ENCODE assay signal across 9 cellular contexts in the genomic region with DNA sequence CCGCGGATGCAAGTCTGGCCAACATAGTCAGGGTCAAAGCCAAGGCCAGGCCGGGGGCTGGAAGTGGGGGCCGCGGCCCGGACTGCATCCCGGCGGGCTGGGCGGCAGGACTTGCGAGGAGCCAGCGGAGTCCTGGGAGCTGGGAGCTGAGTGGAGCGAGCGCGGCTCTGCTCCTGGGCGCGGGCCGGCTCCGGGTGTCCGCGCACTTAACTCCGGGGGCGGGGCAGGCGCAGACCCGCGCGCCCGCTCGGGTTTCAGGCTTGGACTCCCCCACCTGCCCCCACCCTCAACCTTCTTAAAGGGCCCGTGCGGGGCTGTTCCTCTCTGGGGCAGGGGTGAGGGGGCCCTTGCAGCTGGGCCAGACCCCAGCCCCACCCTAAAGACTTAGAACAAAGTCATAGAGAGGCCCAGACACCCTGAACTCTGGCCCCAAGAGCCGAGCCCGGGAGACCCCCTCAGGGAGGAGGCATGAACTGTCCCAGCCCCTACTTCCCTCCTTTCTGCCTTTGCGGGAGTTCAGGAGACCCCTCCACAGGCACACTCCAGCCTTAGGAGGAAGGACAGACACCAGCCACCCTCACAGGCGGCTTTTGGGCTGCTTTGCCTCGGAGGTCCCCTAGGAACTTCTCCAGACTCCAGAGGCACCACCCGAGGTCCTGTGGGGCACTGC. TPM values are rescaled to one million over a fixed set of nuclear protein-coding genes. Genes with fewer than 3 reads are reported as not detected.
DNase-seq lines count a peak whose midpoint lies in the region; ATAC-seq and TF ChIP-seq lines count a peak whose summit lies in the region.
"Had no signal": no experiment of that assay in that cellular context is flagged by ENCODE, and none has a peak within 500 bp of the region (broad histone marks: within the 10 kb centered on the region; RNA-seq: fewer than 3 reads in every experiment).

A gene with protein sequence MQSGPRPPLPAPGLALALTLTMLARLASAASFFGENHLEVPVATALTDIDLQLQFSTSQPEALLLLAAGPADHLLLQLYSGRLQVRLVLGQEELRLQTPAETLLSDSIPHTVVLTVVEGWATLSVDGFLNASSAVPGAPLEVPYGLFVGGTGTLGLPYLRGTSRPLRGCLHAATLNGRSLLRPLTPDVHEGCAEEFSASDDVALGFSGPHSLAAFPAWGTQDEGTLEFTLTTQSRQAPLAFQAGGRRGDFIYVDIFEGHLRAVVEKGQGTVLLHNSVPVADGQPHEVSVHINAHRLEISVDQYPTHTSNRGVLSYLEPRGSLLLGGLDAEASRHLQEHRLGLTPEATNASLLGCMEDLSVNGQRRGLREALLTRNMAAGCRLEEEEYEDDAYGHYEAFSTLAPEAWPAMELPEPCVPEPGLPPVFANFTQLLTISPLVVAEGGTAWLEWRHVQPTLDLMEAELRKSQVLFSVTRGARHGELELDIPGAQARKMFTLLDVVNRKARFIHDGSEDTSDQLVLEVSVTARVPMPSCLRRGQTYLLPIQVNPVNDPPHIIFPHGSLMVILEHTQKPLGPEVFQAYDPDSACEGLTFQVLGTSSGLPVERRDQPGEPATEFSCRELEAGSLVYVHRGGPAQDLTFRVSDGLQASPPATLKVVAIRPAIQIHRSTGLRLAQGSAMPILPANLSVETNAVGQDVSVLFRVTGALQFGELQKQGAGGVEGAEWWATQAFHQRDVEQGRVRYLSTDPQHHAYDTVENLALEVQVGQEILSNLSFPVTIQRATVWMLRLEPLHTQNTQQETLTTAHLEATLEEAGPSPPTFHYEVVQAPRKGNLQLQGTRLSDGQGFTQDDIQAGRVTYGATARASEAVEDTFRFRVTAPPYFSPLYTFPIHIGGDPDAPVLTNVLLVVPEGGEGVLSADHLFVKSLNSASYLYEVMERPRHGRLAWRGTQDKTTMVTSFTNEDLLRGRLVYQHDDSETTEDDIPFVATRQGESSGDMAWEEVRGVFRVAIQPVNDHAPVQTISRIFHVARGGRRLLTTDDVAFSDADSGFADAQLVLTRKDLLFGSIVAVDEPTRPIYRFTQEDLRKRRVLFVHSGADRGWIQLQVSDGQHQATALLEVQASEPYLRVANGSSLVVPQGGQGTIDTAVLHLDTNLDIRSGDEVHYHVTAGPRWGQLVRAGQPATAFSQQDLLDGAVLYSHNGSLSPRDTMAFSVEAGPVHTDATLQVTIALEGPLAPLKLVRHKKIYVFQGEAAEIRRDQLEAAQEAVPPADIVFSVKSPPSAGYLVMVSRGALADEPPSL (N-terminal part only) (minus strand): TSS at position 181 of the 670 bp plus-strand sequence. CDS start 93 bp downstream, at position 88.

- H2BK120ac ChIP-seq in IMR-90 (ENCODE audit: low read depth, low read length), result peak within 1 kb of the TSS; percentile 82

- peak within 1 kb of the TSS; percentile 100 for H2AK9ac ChIP-seq in IMR-90 (replicated peaks; ENCODE audit: low read depth, low read length, poor library complexity)

- H4K91ac ChIP-seq in IMR-90 (ENCODE audit: insufficient read depth, low read depth, low read length), result peak within 1 kb of the TSS; percentile 43

- H2AK5ac ChIP-seq in IMR-90 (ENCODE audit: low read depth, low read length), result peak within 1 kb of the TSS; percentile 96

- H3K27me3 Mint-ChIP-seq in natural killer cell (ENCODE audit: low read depth in 2 of 2), result peaks cover 0 to 14% of the 10 kb centered on the region in 2 donors

- H3K14ac ChIP-seq in IMR-90 (replicated peaks; ENCODE audit: low read depth, low read length), result peak within 1 kb of the TSS; percentile 83

- peak within 1 kb of the TSS; percentile 82 for H3K9ac ChIP-seq in IMR-90 (ENCODE audit: low read depth, low read length)

- dilution Hi-C loops in IMR-90 (cut with HindIII; ENCODE audit: low sequenced_read_pairs, unreplicated experiment), result no loop called here

- H4K20me1 ChIP-seq in IMR-90 (ENCODE audit: insufficient read depth, low read length), result peaks cover 8% of the 10 kb centered on the region; the same call in 1 of the 2 replicates

- H3K4me3 Mint-ChIP-seq in natural killer cell, result no peak within 1 kb of the TSS

- peaks cover 4 to 29% of the 10 kb centered on the region in 2 experiments; a peak in 2 of 4 replicates for H3K79me1 ChIP-seq in IMR-90 (ENCODE audit: low read depth in 1 of 2, low read length in 2 of 2)

- peak within 1 kb of the TSS; percentile 71 to 88; a peak in 3 of 4 replicates for H4K8ac ChIP-seq in IMR-90 (ENCODE audit: low read depth in 2 of 2, low read length in 2 of 2)

- 0% methylated on average over 20 of the region's 36 CpGs; no CpG with 5 or more reads in 1 of the 2 experiments for WGBS in IMR-90 (ENCODE audit: extremely low coverage in 2 of 2, insufficient read length in 1 of 2), 2 experiments
- WGBS in esophagus, 2 donors, result 8 to 9% methylated on average over 30 to 36 of the region's 36 CpGs

- intact Hi-C loops in IMR-90 (cut with micrococcal nuclease), result no loop called here
- intact Hi-C loops in natural killer cell (cut with micrococcal nuclease), result no loop called here

- POLR2A ChIA-PET in AG04450 (lab: Yijun Ruan, JAX), result interaction anchor here (1.8 to 1.9 kb wide), 2 partner anchors 11 to 26 kb away, joined by 5 to 8 read pairs; a partner anchor contains a TSS
- POLR2A ChIA-PET in IMR-90 (lab: Charles Lee; ENCODE audit: unreplicated experiment), result interaction anchor here (1.2 kb wide), 1 partner anchor 11 kb away, joined by 5 read pairs; a partner anchor contains a TSS

- H3K18ac ChIP-seq in IMR-90 (ENCODE audit: low read depth, low read length), result peak within 1 kb of the TSS; percentile 18; the same call in 1 of the 2 replicates

- H3K23ac ChIP-seq in IMR-90 (ENCODE audit: low read depth, low read length), result peak within 1 kb of the TSS; percentile 82

- H2AFZ ChIP-seq in IMR-90 (replicated peaks; ENCODE audit: low read length, poor library complexity), result peak within 1 kb of the TSS; percentile 90

- no peak within 1 kb of the TSS for H3K27ac Mint-ChIP-seq in natural killer cell

- H2BK15ac ChIP-seq in IMR-90 (ENCODE audit: low read depth, low read length), result peak within 1 kb of the TSS; percentile 56; the same call in 1 of the 3 replicates

- BruUV-seq in IMR-90 (replicated peaks; lab: Mats Ljungman, UMichigan), result no TSS peak

- peak within 1 kb of the TSS; percentile 71 for H2BK20ac ChIP-seq in IMR-90 (ENCODE audit: low read depth, low read length)

- H3K4ac ChIP-seq in IMR-90 (ENCODE audit: low read depth, low read length), result peak within 1 kb of the TSS; percentile 86

- peak within 1 kb of the TSS; percentile 65 for H4K5ac ChIP-seq in IMR-90 (ENCODE audit: low read depth, low read length)

- H3K56ac ChIP-seq in IMR-90 (ENCODE audit: extremely low read depth, insufficient read depth, low read length), result peak within 1 kb of the TSS; percentile 74

- peak; percentile 11; the same call in 1 of the 2 replicates for TF ChIP-seq RAD21 in IMR-90 (IDR thresholded peaks at IDR 0.05; ENCODE audit: low read length)

- H3K9me3 ChIP-seq in AG04450 (ENCODE audit: control insufficient read depth, insufficient read depth, low read length), result no peaks in the 10 kb centered on the region; the same call in 1 of the 2 replicates
- H3K9me3 ChIP-seq in IMR-90 (ENCODE audit: control insufficient read depth, insufficient read depth, low read length), result no peaks in the 10 kb centered on the region
- no peaks in the 10 kb centered on the region for H3K9me3 ChIP-seq in esophagus (ENCODE audit: control insufficient read depth in 2 of 2, insufficient read depth in 1 of 2, low read depth in 1 of 2, low read length in 1 of 2)

- TF ChIP-seq CTCF in AG04450 (IDR thresholded peaks at IDR 0.05; ENCODE audit: low read depth, low read length) (no peak), IMR-90 (conservative IDR thresholded peaks at IDR 0.05; ENCODE audit: low read depth, low read length) (no peak), natural killer cell (IDR thresholded peaks at IDR 0.05) (no peak)

- H3K36me3 ChIP-seq in IMR-90 (ENCODE audit: control insufficient read depth, insufficient read depth, low read length) (no peaks in the 10 kb centered on the region), esophagus (ENCODE audit: control insufficient read depth in 2 of 2, insufficient read depth in 2 of 2, low read length in 1 of 2) (no peaks in the 10 kb centered on the region)

- TF ChIP-seq POLR2A in IMR-90 (IDR thresholded peaks at IDR 0.05; ENCODE audit: low read depth, low read length), result peak; percentile 88

- no peaks in the 10 kb centered on the region for H3K36me3 Mint-ChIP-seq in natural killer cell

- H3K4me3 ChIP-seq in AG04450 (ENCODE audit: low read depth, low read length) (peak within 1 kb of the TSS; percentile 77), IMR-90 (ENCODE audit: insufficient read depth, low read depth, low read length) (peak within 1 kb of the TSS; percentile 75), esophagus (ENCODE audit: low read depth in 1 of 2, low read length in 2 of 2) (peak within 1 kb of the TSS; percentile 36 to 40)

- H3K4me2 ChIP-seq in IMR-90 (ENCODE audit: low read depth, low read length), result peak within 1 kb of the TSS; percentile 73

- H3K4me1 Mint-ChIP-seq in natural killer cell, result no peaks in the 10 kb centered on the region

- peaks cover 13% of the 10 kb centered on the region for H3K9me1 ChIP-seq in IMR-90 (ENCODE audit: insufficient read depth, low read length)

- in situ Hi-C loops in IMR-90 (cut with MboI; ENCODE audit: low sequenced_read_pairs), result no loop called here

- H3K4me1 ChIP-seq in IMR-90 (ENCODE audit: control insufficient read depth, insufficient read depth, low read length), result peaks cover 22% of the 10 kb centered on the region
- peaks cover 0 to 8% of the 10 kb centered on the region in 2 donors for H3K4me1 ChIP-seq in esophagus (ENCODE audit: control insufficient read depth in 2 of 2, insufficient read depth in 2 of 2, low read length in 1 of 2)

- H3K27ac ChIP-seq in AG04450 (ENCODE audit: low read depth, low read length), result no peak within 1 kb of the TSS
- peak within 1 kb of the TSS; percentile 54 for H3K27ac ChIP-seq in IMR-90 (ENCODE audit: insufficient read depth, low read length)
- peak within 1 kb of the TSS; percentile 51 to 83 for H3K27ac ChIP-seq in esophagus (ENCODE audit: low read depth in 2 of 2, low read length in 1 of 2)
- H3K27ac ChIP-seq: epithelial cell of prostate had no signal

- no peaks in the 10 kb centered on the region for H3K9me3 Mint-ChIP-seq in natural killer cell

- H3K27me3 ChIP-seq in AG04450 (ENCODE audit: control insufficient read depth, insufficient read depth, low read length) (no peaks in the 10 kb centered on the region), IMR-90 (ENCODE audit: control insufficient read depth, insufficient read depth, low read length) (no peaks in the 10 kb centered on the region), esophagus (ENCODE audit: control insufficient read depth in 1 of 2, insufficient read depth in 2 of 2, low read length in 2 of 2) (no peaks in the 10 kb centered on the region)

- peak; percentile 91 for ATAC-seq in IMR-90 (ENCODE audit: low read depth)
- ATAC-seq in GM19467 (IDR thresholded peaks at IDR 0.05; ENCODE audit: unreplicated experiment), result no peak
- ATAC-seq in natural killer cell, result no peak

- peak within 1 kb of the TSS; percentile 69 for H2BK5ac ChIP-seq in IMR-90 (ENCODE audit: low read depth, low read length, poor library complexity, severe bottlenecking)

- CTCF ChIA-PET in AG04450 (lab: Charles Lee), result interaction anchor here (1.8 kb wide), 1 partner anchor 89 kb away, joined by 4 read pairs; no protein-coding TSS in a partner anchor
- CTCF ChIA-PET in IMR-90 (lab: Yijun Ruan, JAX), result no interaction called here

- DNase-seq in AG04450 (ENCODE audit: low read depth, low spot score) (no peak), IMR-90 (peak; percentile 73), myocyte (ENCODE audit: low read depth) (peak; percentile 66), natural killer cell (no peak), cerebellar cortex (ENCODE audit: low spot score) (no peak)
- no peak for DNase-seq in stimulated activated CD4-positive, alpha-beta T cell treated with anti-CD3 and anti-CD28 coated beads, Interleukin-2, amount 100 ng/mL, for 48 hours

RNA-seq across cellular contexts. Expression of the gene that starts here (rescaled TPM):
- 5.8 and 8.4 TPM in 2 replicates for polyA plus RNA-seq in AG04450 (2011; rRNA removed)
- polyA minus RNA-seq in AG04450 (2011; rRNA and poly(A)+ RNA removed), result 11.9 and 14.1 TPM in 2 replicates
- 12.4 and 14.7 TPM in 2 replicates for total RNA-seq in IMR-90 (2012; rRNA removed)
- polyA plus RNA-seq in IMR-90 (2012; rRNA removed), result 28.4 and 35.6 TPM in 2 replicates
- polyA plus RNA-seq in IMR-90 (2012; cell fraction: cytosol; rRNA removed), result 15.6 and 23.3 TPM in 2 replicates
- 24.1 and 69.4 TPM in 2 replicates for polyA plus RNA-seq in IMR-90 (2012; cell fraction: nucleus; rRNA removed; ENCODE audit: low replicate concordance)
- 1 to 10 TPM; 3.0 to 4.0 TPM for polyA plus RNA-seq in esophagus
- 6.2 and 19.6 TPM in 2 replicates for total RNA-seq in myocyte
- 21.0 TPM for polyA plus RNA-seq in myocyte (2012)
- under 1 TPM; 0.05 to 0.09 (median 0.07) TPM for total RNA-seq in natural killer cell

Comparison
In these comparisons a context has a peak if more than half of its experiments do, and no peak if none do; other contexts are left out.
1. DNase-seq: peak in IMR-90 (single experiment) and myocyte (single experiment); none in AG04450 (single experiment), natural killer cell (single experiment), stimulated activated CD4-positive, alpha-beta T cell treated with anti-CD3 and anti-CD28 coated beads, Interleukin-2, amount 100 ng/mL, for 48 hours (0 of 2) and cerebellar cortex (single experiment).
2. Peak in every context shown above with its lines, with median percentiles within 50 percentile points of each other: H3K4me3 ChIP-seq.